ENCODE assay signal across 31 cellular contexts in genomic region chr5:6315580-6315979, GRCh38.
"Had no signal": no experiment of that assay in that cellular context is flagged by ENCODE, and none has a peak within 500 bp of the region (broad histone marks: within the 10 kb centered on the region; RNA-seq: fewer than 3 reads in every experiment).

No MANE protein-coding gene starts in this region.

- H2AFZ ChIP-seq: neural progenitor cell, parathyroid adenoma had no signal

- H3K27ac ChIP-seq: neural progenitor cell, neutrophil, ovary, parathyroid adenoma, psoas muscle, right lobe of liver, sigmoid colon, suprapubic skin, testis, tibial artery, transverse colon, upper lobe of right lung, uterus had no signal

- H3K4me3 ChIP-seq: neural progenitor cell, ovary, psoas muscle, right lobe of liver, sigmoid colon, suprapubic skin, testis, tibial artery, transverse colon, upper lobe of right lung, uterus had no signal

- ATAC-seq: naive thymus-derived CD8-positive, alpha-beta T cell; psoas muscle; right cardiac atrium; right lobe of liver; stimulated activated memory B cell treated with anti-CD40 and anti-IgM and Interleukin-4, amounts not matched to agents 10 μg/mL and 1 μg/mL and 100 μg/mL, for 72 hours; stimulated activated naive CD8-positive, alpha-beta T cell treated with anti-CD3 and anti-CD28 coated beads, Interleukin-15, amount 100 ng/mL, for 72 hours; stimulated activated naive CD8-positive, alpha-beta T cell treated with anti-CD3 and anti-CD28 coated beads, Interleukin-15, Interleukin-2, amounts not matched to agents 100 U/mL and 50 U/mL, for 24 hours; upper lobe of right lung had no signal

- H3K9ac ChIP-seq: neural progenitor cell, parathyroid adenoma had no signal

- H3K27ac Mint-ChIP-seq: naive B cell; nephron; neural progenitor cell; progenitor cell of endocrine pancreas; stimulated activated memory B cell treated with anti-CD40 and anti-IgM and Interleukin-4, amounts not matched to agents 10 μg/mL and 1 μg/mL and 100 μg/mL, for 72 hours; type B pancreatic cell had no signal

- H3K9me3 Mint-ChIP-seq: nephron; neural progenitor cell; stimulated activated memory B cell treated with anti-CD40 and anti-IgM and Interleukin-4, amounts not matched to agents 10 μg/mL and 1 μg/mL and 100 μg/mL, for 72 hours; type B pancreatic cell had no signal

- H3K27me3 ChIP-seq: neutrophil, ovary, right lobe of liver, sigmoid colon, suprapubic skin, testis, tibial artery, transverse colon, upper lobe of right lung, uterus had no signal

- H3K4me1 Mint-ChIP-seq: naive B cell; nephron; neural progenitor cell; stimulated activated memory B cell treated with anti-CD40 and anti-IgM and Interleukin-4, amounts not matched to agents 10 μg/mL and 1 μg/mL and 100 μg/mL, for 72 hours had no signal

- H3K4me3 Mint-ChIP-seq: naive thymus-derived CD8-positive, alpha-beta T cell; nephron; neural progenitor cell; stimulated activated memory B cell treated with anti-CD40 and anti-IgM and Interleukin-4, amounts not matched to agents 10 μg/mL and 1 μg/mL and 100 μg/mL, for 72 hours; stimulated activated naive CD8-positive, alpha-beta T cell treated with anti-CD3 and anti-CD28 coated beads, Interleukin-15, amount 100 ng/mL, for 72 hours; type B pancreatic cell had no signal

- H3K27me3 Mint-ChIP-seq: stimulated activated memory B cell treated with anti-CD40 and anti-IgM and Interleukin-4, amounts not matched to agents 10 μg/mL and 1 μg/mL and 100 μg/mL, for 72 hours; stimulated activated naive CD8-positive, alpha-beta T cell treated with anti-CD3 and anti-CD28 coated beads, Interleukin-15, amount 100 ng/mL, for 72 hours had no signal

- H3K36me3 ChIP-seq: neural progenitor cell, neutrophil, ovary, right lobe of liver, sigmoid colon, suprapubic skin, transverse colon, upper lobe of right lung, uterus had no signal

- H3K36me3 Mint-ChIP-seq: neural progenitor cell, type B pancreatic cell had no signal

- DNase-seq: naive B cell; naive thymus-derived CD8-positive, alpha-beta T cell; nucleus accumbens; ovary; posterior cingulate gyrus; psoas muscle; sigmoid colon; small intestine; stimulated activated CD4-positive, alpha-beta T cell treated with anti-CD3 and anti-CD28 coated beads, Interleukin-15, amount 100 ng/mL, for 24 hours; stimulated activated CD4-positive, alpha-beta T cell treated with anti-CD3 and anti-CD28 coated beads, Interleukin-2, amount 100 ng/mL, for 24 hours; stimulated activated CD4-positive, alpha-beta T cell treated with anti-CD3 and anti-CD28 coated beads, Interleukin-2, amount 100 ng/mL, for 48 hours; stimulated activated CD4-positive, alpha-beta T cell treated with anti-CD3 and anti-CD28 coated beads, Interleukin-4, amount 100 ng/mL, for 24 hours; stimulated activated naive CD4-positive, alpha-beta T cell; stimulated activated naive CD8-positive, alpha-beta T cell treated with anti-CD3 and anti-CD28 coated beads, Interleukin-15, amount 100 ng/mL, for 72 hours; stimulated activated naive CD8-positive, alpha-beta T cell treated with anti-CD3 and anti-CD28 coated beads, Interleukin-15, Interleukin-2, amounts not matched to agents 100 U/mL and 50 U/mL, for 24 hours; substantia nigra; testis; tibial artery; transverse colon; upper lobe of right lung; uterus had no signal

- H3K4me1 ChIP-seq: neural progenitor cell, parathyroid adenoma, psoas muscle, right lobe of liver, sigmoid colon, suprapubic skin, testis, tibial artery, transverse colon, upper lobe of right lung, uterus had no signal

- H3K9me3 ChIP-seq: neutrophil, ovary, psoas muscle, right lobe of liver, testis, transverse colon, upper lobe of right lung, uterus had no signal

- H3K4me2 ChIP-seq: neural progenitor cell had no signal
